Comparison of ENCODE assay signal across 1 cellular context in genomic region chr2:158043181-158043948, GRCh38.
A peak's percentile ranks its signal among the peaks of the same experiment; 100 is the strongest.
TF ChIP-seq lines count a peak whose summit lies in the region.

No MANE protein-coding gene starts in this region.

TF ChIP-seq in HepG2, 621 proteins besides CTCF, POLR2A, EP300 and RAD21:
- TF ChIP-seq STAG1 (CRISPR knock-in tag; IDR thresholded peaks at IDR 0.05) (0 out of 2 replicates have a peak, but pooled peaks have one; percentile 11), ZFP90 (CRISPR knock-in tag; IDR thresholded peaks at IDR 0.05; ENCODE audit: borderline replicate concordance) (no peak), CEBPB (IDR thresholded peaks at IDR 0.05; ENCODE audit: borderline replicate concordance, low read depth, low read length) (peak; percentile 88), JARID2 (CRISPR knock-in tag; IDR thresholded peaks at IDR 0.05; ENCODE audit: insufficient replicate concordance) (no peak), CEBPG (CRISPR knock-in tag; IDR thresholded peaks at IDR 0.05) (peak; percentile 51; the same call in 1 of the 2 replicates)
